In the genomic region with DNA sequence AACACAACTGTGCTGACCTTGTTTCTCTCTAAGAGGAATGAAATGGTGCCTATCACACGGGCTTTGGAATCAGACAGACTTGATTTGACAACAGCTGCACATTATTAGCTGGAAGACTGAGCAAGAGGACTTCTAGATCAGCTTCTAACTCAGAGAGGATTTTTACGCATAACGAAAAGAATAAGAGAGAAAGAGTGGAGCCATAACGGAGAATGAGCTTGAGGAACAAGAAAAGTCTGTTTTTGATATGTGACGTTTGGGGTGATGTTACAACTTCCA, we compare ENCODE assay signal across 14 cellular contexts. TPM values are rescaled to one million over a fixed set of nuclear protein-coding genes. Genes with fewer than 3 reads are reported as not detected.
DNase-seq lines count a peak whose midpoint lies in the region; ATAC-seq and TF ChIP-seq lines count a peak whose summit lies in the region.
"Had no signal": no experiment of that assay in that cellular context is flagged by ENCODE, and none has a peak within 500 bp of the region (broad histone marks: within the 10 kb centered on the region; RNA-seq: fewer than 3 reads in every experiment).

No MANE protein-coding gene starts in this region.

- H3K4me1 Mint-ChIP-seq in T-helper 17 cell: peaks cover 32% of the 10 kb centered on the region

- no peak overlapping the region for H3K4me3 Mint-ChIP-seq in T-helper 17 cell
- H3K4me3 Mint-ChIP-seq: dendritic cell treated with granulocyte-macrophage colony-stimulating factor and Interleukin-4, amounts not matched to agents 40 ng/mL and 50 ng/mL, for 4 days had no signal

- peaks cover 3% of the 10 kb centered on the region for H3K36me3 Mint-ChIP-seq in T-helper 17 cell (ENCODE audit: low read depth)

- TF ChIP-seq EP300 in suprapubic skin (IDR thresholded peaks at IDR 0.05) (no peak), tibial nerve (IDR thresholded peaks at IDR 0.05) (no peak)

- TF ChIP-seq CTCF in suprapubic skin (IDR thresholded peaks at IDR 0.05): no peak
- no peak for TF ChIP-seq CTCF in tibial nerve (IDR thresholded peaks at IDR 0.05)

- H3K9ac ChIP-seq in mucosa of rectum (ENCODE audit: low read depth in 1 of 2, low read length in 2 of 2): no peak overlapping the region

- H3K27ac ChIP-seq in mucosa of rectum (ENCODE audit: low read depth in 2 of 2, low read length in 2 of 2) (peak overlapping the region; percentile 24), suprapubic skin (peak overlapping the region; percentile 54), tibial nerve (peak overlapping the region in 2 of 4 donors; percentile 47 to 76)
- H3K27ac ChIP-seq: BLaER1 treated with 17β-estradiol and CSF1 and Interleukin-3, amounts not matched to agents 10 nM and 100 nM had no signal

- TF ChIP-seq POLR2A in suprapubic skin (IDR thresholded peaks at IDR 0.05) (no peak), tibial nerve (IDR thresholded peaks at IDR 0.05) (no peak)

- H3K4me3 ChIP-seq in mucosa of rectum (ENCODE audit: low read length in 2 of 2) (no peak overlapping the region), suprapubic skin (no peak overlapping the region), tibial nerve (no peak overlapping the region)
- H3K4me3 ChIP-seq: BLaER1 treated with 17β-estradiol and CSF1 and Interleukin-3, amounts not matched to agents 10 nM and 100 nM had no signal

- H3K4me1 ChIP-seq in mucosa of rectum (ENCODE audit: control insufficient read depth in 2 of 2, insufficient read depth in 2 of 2, low read length in 2 of 2) (peaks cover 18 to 25% of the 10 kb centered on the region in 2 donors), suprapubic skin (peaks cover 58% of the 10 kb centered on the region), tibial nerve (peaks cover 0 to 60% (median 12%) of the 10 kb centered on the region in 4 donors)

- H3K27ac Mint-ChIP-seq in T-helper 17 cell: peak overlapping the region; percentile 16
- H3K27ac Mint-ChIP-seq: activated naive CD4-positive, alpha-beta T cell treated with anti-CD3 and anti-CD28 coated beads, Interleukin-2, amount 50 U/mL, for 72 hours; dendritic cell treated with granulocyte-macrophage colony-stimulating factor and Interleukin-4, amounts not matched to agents 40 ng/mL and 50 ng/mL, for 4 days had no signal

- intact Hi-C loops in sciatic nerve (cut with DNase I): no loop called here

- H3K36me3 ChIP-seq in mucosa of rectum (ENCODE audit: control insufficient read depth in 2 of 2, insufficient read depth in 2 of 2, low read length in 2 of 2) (no peaks in the 10 kb centered on the region), suprapubic skin (no peaks in the 10 kb centered on the region), tibial nerve (peaks cover 0 to 4% (median 0%) of the 10 kb centered on the region in 3 donors)

- H3K27me3 ChIP-seq in mucosa of rectum (ENCODE audit: control insufficient read depth in 2 of 2, insufficient read depth in 2 of 2, low read length in 2 of 2) (no peaks in the 10 kb centered on the region), suprapubic skin (no peaks in the 10 kb centered on the region), tibial nerve (no peaks in the 10 kb centered on the region)
- H3K27me3 ChIP-seq: BLaER1 treated with 17β-estradiol and CSF1 and Interleukin-3, amounts not matched to agents 10 nM and 100 nM had no signal

- DNase-seq in T-helper 17 cell (no peak), fibroblast of peridontal ligament (ENCODE audit: extremely low read depth) (peak; percentile 63), suprapubic skin (ENCODE audit: low spot score in 2 of 2) (no peak), OCI-M2 (lab: John Stamatoyannopoulos, UW; ENCODE audit: unreplicated experiment) (no peak), sciatic nerve (ENCODE audit: low spot score) (no peak), hepatic stellate cell (ENCODE audit: low spot score) (no peak), tibial nerve (ENCODE audit: low spot score in 2 of 2) (no peak)
- DNase-seq: GDM1; NCI-H510A; stimulated activated CD8-positive, alpha-beta memory T cell treated with anti-CD3 and anti-CD28 coated beads, Interleukin-4, amount 100 ng/mL, for 48 hours had no signal

- H3K27me3 Mint-ChIP-seq in T-helper 17 cell: no peaks in the 10 kb centered on the region

- H3K9me3 ChIP-seq in T-helper 17 cell (ENCODE audit: control insufficient read depth, low read length, poor library complexity, severe bottlenecking) (no peaks in the 10 kb centered on the region), mucosa of rectum (ENCODE audit: control insufficient read depth in 2 of 2, low read length in 2 of 2) (no peaks in the 10 kb centered on the region), suprapubic skin (no peaks in the 10 kb centered on the region), tibial nerve (peaks cover 0 to 4% (median under 1%) of the 10 kb centered on the region in 4 donors)

- no peak for ATAC-seq in T-helper 17 cell
- no peak for ATAC-seq in sciatic nerve
- ATAC-seq: activated naive CD4-positive, alpha-beta T cell treated with anti-CD3 and anti-CD28 coated beads, Interleukin-2, amount 50 U/mL, for 72 hours had no signal

- WGBS in suprapubic skin: 45% methylated on average over 5 of the region's 5 CpGs
- WGBS in tibial nerve, 2 donors: 15 to 19% methylated on average over 5 of the region's 5 CpGs

RNA-seq across cellular contexts. Expression of a gene that starts 16.0 kb away (rescaled TPM):
- total RNA-seq in T-helper 17 cell (10 to 100 TPM; 20.5 to 30.6 TPM), suprapubic skin (10 to 100 TPM; 13.9 to 30.8 (median 26.5) TPM), sciatic nerve (87.4 TPM), tibial nerve (10 to 100 TPM; 26.8 to 59.1 (median 42.5) TPM)
